12 cellular contexts compared by ENCODE assay signal in the genomic region with DNA sequence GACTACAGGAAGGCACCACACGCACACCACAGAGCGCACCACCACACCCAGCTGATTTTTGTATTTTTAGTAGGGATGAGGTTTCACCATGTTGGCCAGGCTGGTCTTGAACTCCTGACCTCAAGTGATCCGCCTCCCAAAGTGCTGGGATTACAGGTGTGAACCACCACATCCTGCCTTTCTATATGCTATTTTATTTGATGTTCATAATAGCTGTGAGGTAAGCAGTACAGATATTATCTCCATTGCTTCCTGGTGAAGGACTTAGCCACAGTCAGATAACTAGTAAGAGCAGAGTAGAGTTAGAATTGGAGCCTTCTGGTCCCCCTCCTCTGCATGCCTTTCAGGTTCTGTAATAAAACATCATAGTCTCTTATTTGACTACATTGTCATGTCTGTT. TPM values are rescaled to one million over a fixed set of nuclear protein-coding genes. Genes with fewer than 3 reads are reported as not detected.
A peak's percentile ranks its signal among the peaks of the same experiment; 100 is the strongest.
DNase-seq lines count a peak whose midpoint lies in the region; ATAC-seq and TF ChIP-seq lines count a peak whose summit lies in the region.
"Not testable (repeated sequence)": the region's sequence is repeated elsewhere in the genome, so short reads cannot be mapped to it uniquely, and the experiment has no call there.
"Had no signal": no experiment of that assay in that cellular context is flagged by ENCODE, and none has a peak within 500 bp of the region (broad histone marks: within the 10 kb centered on the region; RNA-seq: fewer than 3 reads in every experiment).

No MANE protein-coding gene starts in this region.

- H3K9ac ChIP-seq in DND-41 (ENCODE audit: low read depth, low read length) = not testable (repeated sequence)

- WGBS in esophagus muscularis mucosa = 96% methylated on average over 3 of the region's 3 CpGs

- not testable (repeated sequence) for H3K27ac ChIP-seq in CD8-positive, alpha-beta T cell (ENCODE audit: low read depth, low read length); DND-41 (ENCODE audit: low read length); esophagus muscularis mucosa (replicated peaks in 1 of 4)

- peaks cover 18% of the 10 kb centered on the region for H3K27me3 ChIP-seq in CD8-positive, alpha-beta T cell (ENCODE audit: insufficient read depth, low read length)
- H3K27me3 ChIP-seq in DND-41 (ENCODE audit: insufficient read depth, low read length, poor library complexity) (peaks cover 17% of the 10 kb centered on the region), esophagus muscularis mucosa (peaks cover 0 to 30% (median 0%) of the 10 kb centered on the region in 4 donors)

- not testable (repeated sequence) for H3K36me3 ChIP-seq in CD8-positive, alpha-beta T cell (ENCODE audit: insufficient read depth, low read length); DND-41 (ENCODE audit: insufficient read depth, low read length); esophagus muscularis mucosa

- not testable (repeated sequence) for H3K79me2 ChIP-seq in DND-41 (ENCODE audit: insufficient read depth, low read length)

- H3K36me3 Mint-ChIP-seq in CD8-positive, alpha-beta T cell; T-helper 17 cell (ENCODE audit: low read depth); central memory CD8-positive, alpha-beta T cell (ENCODE audit: insufficient read depth): not testable (repeated sequence)

- not testable (repeated sequence) for DNase-seq in CD8-positive, alpha-beta T cell; T-helper 17 cell; central memory CD8-positive, alpha-beta T cell (ENCODE audit: low spot score in 2 of 2)
- DNase-seq in DND-41 = peak; percentile 17
- DNase-seq in NCI-H226 = peak; percentile 4
- peak; percentile 8 for DNase-seq in esophagus muscularis mucosa (ENCODE audit: extremely low spot score)

- not testable (repeated sequence) for H3K4me3 Mint-ChIP-seq in CD8-positive, alpha-beta T cell; T-helper 17 cell; central memory CD8-positive, alpha-beta T cell

- H3K4me3 ChIP-seq in CD8-positive, alpha-beta T cell (ENCODE audit: low read depth, low read length); DND-41 (ENCODE audit: low read depth in 1 of 2, low read length in 2 of 2); esophagus muscularis mucosa: not testable (repeated sequence)

- TF ChIP-seq EP300 in esophagus muscularis mucosa (IDR thresholded peaks at IDR 0.05) = not testable (repeated sequence)

- not testable (repeated sequence) for H3K27ac Mint-ChIP-seq in CD8-positive, alpha-beta T cell; T-helper 17 cell; central memory CD8-positive, alpha-beta T cell (ENCODE audit: low read depth)

- H3K27me3 Mint-ChIP-seq in CD8-positive, alpha-beta T cell (ENCODE audit: low read depth) = peaks cover 68% of the 10 kb centered on the region
- H3K27me3 Mint-ChIP-seq in T-helper 17 cell = peaks cover 55% of the 10 kb centered on the region
- peaks cover 52% of the 10 kb centered on the region for H3K27me3 Mint-ChIP-seq in central memory CD8-positive, alpha-beta T cell

- H3K4me2 ChIP-seq in DND-41 (ENCODE audit: insufficient read depth, low read length) = not testable (repeated sequence)

- POLR2A ChIA-PET in CD8-positive, alpha-beta T cell (lab: Charles Lee) = not testable (repeated sequence)

- not testable (repeated sequence) for TF ChIP-seq POLR2A in esophagus muscularis mucosa (IDR thresholded peaks at IDR 0.05; ENCODE audit: low read depth)

- CTCF ChIA-PET in CD8-positive, alpha-beta T cell (lab: Charles Lee) = not testable (repeated sequence)

- H3K9me3 Mint-ChIP-seq in CD8-positive, alpha-beta T cell; central memory CD8-positive, alpha-beta T cell: not testable (repeated sequence)

- intact Hi-C loops in CD8-positive, alpha-beta T cell (cut with DNase I, micrococcal nuclease) = loop anchor here in 1 of 2 experiments (5.0 kb wide), 1 partner anchor 163 kb away; no protein-coding TSS in a partner anchor
- intact Hi-C loops in esophagus muscularis mucosa (cut with DNase I) = loop anchor here (5.0 kb wide), 2 partner anchors 78 to 218 kb away; no protein-coding TSS in a partner anchor

- not testable (repeated sequence) for H3K9me3 ChIP-seq in CD8-positive, alpha-beta T cell (ENCODE audit: low read length); DND-41 (ENCODE audit: insufficient read depth, low read length, severe bottlenecking); T-helper 17 cell (ENCODE audit: control insufficient read depth, low read length, poor library complexity, severe bottlenecking); esophagus muscularis mucosa

- not testable (repeated sequence) for TF ChIP-seq CTCF in CD8-positive, alpha-beta T cell (IDR thresholded peaks at IDR 0.05); DND-41 (IDR thresholded peaks at IDR 0.05; ENCODE audit: borderline replicate concordance, extremely low read depth, low read length, poor library complexity, severe bottlenecking); esophagus muscularis mucosa (IDR thresholded peaks at IDR 0.05)

- peaks cover 11% of the 10 kb centered on the region for H3K4me1 Mint-ChIP-seq in CD8-positive, alpha-beta T cell (ENCODE audit: low read depth)
- not testable (repeated sequence) for H3K4me1 Mint-ChIP-seq in T-helper 17 cell
- H3K4me1 Mint-ChIP-seq in central memory CD8-positive, alpha-beta T cell = peaks cover 20% of the 10 kb centered on the region

- not testable (repeated sequence) for H3K4me1 ChIP-seq in CD8-positive, alpha-beta T cell (ENCODE audit: insufficient read depth, low read length); DND-41 (ENCODE audit: insufficient read depth, low read length)
- H3K4me1 ChIP-seq in esophagus muscularis mucosa = peaks cover 12 to 17% (median 15%) of the 10 kb centered on the region in 4 donors

- H2AFZ ChIP-seq in DND-41 (ENCODE audit: low read depth, low read length) = not testable (repeated sequence)

- not testable (repeated sequence) for H4K20me1 ChIP-seq in DND-41 (ENCODE audit: insufficient read depth, low read length)

- ATAC-seq in CD8-positive, alpha-beta T cell = peak; percentile 10
- ATAC-seq in DND-41 (ENCODE audit: insufficient read depth, low read depth) (peak; percentile 62; the same call in 2 of the 3 replicates), T-helper 17 cell (peak; percentile 32)
- peak; percentile 62 for ATAC-seq in central memory CD8-positive, alpha-beta T cell (replicated peaks; ENCODE audit: extremely low read depth, poor library complexity, severe bottlenecking)

RNA-seq across cellular contexts. Expression of a gene that starts 46.3 kb away (rescaled TPM):
- total RNA-seq in CD8-positive, alpha-beta T cell = not detected
- total RNA-seq in T-helper 17 cell (not detected), esophagus muscularis mucosa (not detected)
- total RNA-seq: A673; CD4-positive, CD25-positive, alpha-beta regulatory T cell; CD8-positive, alpha-beta memory T cell; Daoy; G401; GM12878 had no signal

Comparison
In these comparisons a context has a peak if more than half of its experiments do, and no peak if none do; other contexts are left out.
1. ATAC-seq: peak in every context shown above with its lines; median percentile 62 in DND-41; 62 in central memory CD8-positive, alpha-beta T cell; 32 in T-helper 17 cell; 10 in CD8-positive, alpha-beta T cell.